35 cellular contexts compared by ENCODE assay signal in genomic region chr4:121339824-121340223, GRCh38. TPM values are rescaled to one million over a fixed set of nuclear protein-coding genes. Genes with fewer than 3 reads are reported as not detected.
"Had no signal": no experiment of that assay in that cellular context is flagged by ENCODE, and none has a peak within 500 bp of the region (broad histone marks: within the 10 kb centered on the region; RNA-seq: fewer than 3 reads in every experiment).

No MANE protein-coding gene starts in this region.

- H3K27ac ChIP-seq: adrenal gland, body of pancreas, brain microvascular endothelial cell, breast epithelium, VCaP had no signal

- ATAC-seq: activated CD8-positive, alpha-beta T cell treated with anti-CD3 and anti-CD28 coated beads for 36 hours; activated naive CD4-positive, alpha-beta T cell treated with anti-CD3 and anti-CD28 coated beads, Interleukin-2, amount 50 U/mL, for 72 hours; activated T-cell treated with anti-CD3 and anti-CD28 coated beads, Interleukin-2, amount 50 U/mL, for 4 hours; activated T-cell treated with anti-CD3 and anti-CD28 coated beads, Interleukin-2, amount 50 U/mL, for 72 hours; activated T-helper 17 cell treated with anti-CD3 and anti-CD28 coated beads, Interleukin-2, amount 50 U/mL, for 72 hours; body of pancreas had no signal

- DNase-seq: activated B cell treated with CpG ODN at 0.5 μM for 24 hours; activated CD4-positive, alpha-beta memory T cell treated with anti-CD3 and anti-CD28 coated beads for 36 hours; activated CD4-positive, alpha-beta T cell treated with anti-CD3 and anti-CD28 coated beads for 4 hours; activated CD4-positive, alpha-beta T cell treated with anti-CD3 and anti-CD28 coated beads, Interleukin-2, amount 10 ng/mL, durations not matched to agents 24 days and 14 days; activated CD4-positive, alpha-beta T cell treated with anti-CD3 and anti-CD28 coated beads, Interleukin-2, amount 50 U/mL, for 1 hour; activated CD4-positive, alpha-beta T cell treated with anti-CD3 and anti-CD28 coated beads, Interleukin-2, amount 50 U/mL, for 4 hours; activated CD4-positive, CD25-positive, alpha-beta regulatory T cell treated with anti-CD3 and anti-CD28 coated beads, Interleukin-2, amount 50 U/mL, for 72 hours; activated CD8-positive, alpha-beta memory T cell treated with anti-CD3 and anti-CD28 coated beads, Interleukin-2, amount 50 U/mL, for 4 hours; activated CD8-positive, alpha-beta T cell treated with anti-CD3 and anti-CD28 coated beads for 36 hours; activated effector memory CD4-positive, alpha-beta T cell treated with anti-CD3 and anti-CD28 coated beads, Interleukin-2, amount 50 U/mL, for 16 hours; activated gamma-delta T cell treated with Interleukin-2 at 50 U/mL for 16 hours; activated naive CD4-positive, alpha-beta T cell; activated naive CD4-positive, alpha-beta T cell treated with anti-CD3 and anti-CD28 coated beads for 36 hours; activated naive CD4-positive, alpha-beta T cell treated with anti-CD3 and anti-CD28 coated beads, Interleukin-2, amount 50 U/mL, for 16 hours; activated naive CD8-positive, alpha-beta T cell treated with anti-CD3 and anti-CD28 coated beads for 36 hours; activated T-cell treated with anti-CD3 and anti-CD28 coated beads for 4 hours; activated T-cell treated with anti-CD3 and anti-CD28 coated beads, Interleukin-2, amount 50 U/mL, for 1 hour; activated T-cell treated with anti-CD3 and anti-CD28 coated beads, Interleukin-2, amount 50 U/mL, for 4 hours; activated T-cell treated with anti-CD3 and anti-CD28 coated beads, Interleukin-2, amount 50 U/mL, for 72 hours; adrenal gland; amniotic stem cell; aorta; brain microvascular endothelial cell; central memory CD4-positive, alpha-beta T cell; SW 1271; T-helper 1 cell; T-helper 9 cell had no signal

- H3K27me3 ChIP-seq: adrenal gland, body of pancreas, brain microvascular endothelial cell, breast epithelium had no signal

- H3K4me3 ChIP-seq: adrenal gland, body of pancreas, breast epithelium had no signal

- H3K36me3 ChIP-seq: adrenal gland, brain microvascular endothelial cell, breast epithelium had no signal

- H3K4me1 ChIP-seq: adrenal gland, body of pancreas, breast epithelium had no signal

- H3K9me3 ChIP-seq: adrenal gland, body of pancreas, breast epithelium had no signal

RNA-seq across cellular contexts. Expression of gene QRFPR, which starts 41.0 kb away (rescaled TPM):
- total RNA-seq: activated B cell treated with CpG ODN at 0.5 μM for 24 hours; activated CD4-positive, alpha-beta memory T cell treated with anti-CD3 and anti-CD28 coated beads for 36 hours; activated CD4-positive, alpha-beta T cell treated with anti-CD3 and anti-CD28 coated beads, Interleukin-2, amount 10 ng/mL, durations not matched to agents 24 days and 14 days; activated CD8-positive, alpha-beta memory T cell treated with anti-CD3 and anti-CD28 coated beads for 36 hours; activated CD8-positive, alpha-beta T cell treated with anti-CD3 and anti-CD28 coated beads for 36 hours; activated naive CD4-positive, alpha-beta T cell treated with anti-CD3 and anti-CD28 coated beads for 36 hours; activated naive CD4-positive, alpha-beta T cell treated with anti-CD3 and anti-CD28 coated beads, Interleukin-2, amount 50 U/mL, for 72 hours; activated naive CD8-positive, alpha-beta T cell treated with anti-CD3 and anti-CD28 coated beads for 36 hours; activated T-cell treated with anti-CD3 and anti-CD28 coated beads, Interleukin-2, amount 50 U/mL, for 4 hours; activated T-cell treated with anti-CD3 and anti-CD28 coated beads, Interleukin-2, amount 50 U/mL, for 72 hours; activated T-helper 1 cell treated with anti-CD3 and anti-CD28 coated beads, Interleukin-12 subunit alpha, Interleukin-12 subunit beta, Interleukin-2, Interleukin-4 antibody, amounts not matched to agents 30 ng/mL and 10 ng/mL and 1 ng/mL, durations not matched to agents 14 hours and 24 hours and 36 hours; activated T-helper 17 cell treated with anti-CD3 and anti-CD28 coated beads, Interleukin-2, amount 50 U/mL, for 72 hours; astrocyte; body of pancreas had no signal
- polyA plus RNA-seq: aorta had no signal
